In the genomic region with DNA sequence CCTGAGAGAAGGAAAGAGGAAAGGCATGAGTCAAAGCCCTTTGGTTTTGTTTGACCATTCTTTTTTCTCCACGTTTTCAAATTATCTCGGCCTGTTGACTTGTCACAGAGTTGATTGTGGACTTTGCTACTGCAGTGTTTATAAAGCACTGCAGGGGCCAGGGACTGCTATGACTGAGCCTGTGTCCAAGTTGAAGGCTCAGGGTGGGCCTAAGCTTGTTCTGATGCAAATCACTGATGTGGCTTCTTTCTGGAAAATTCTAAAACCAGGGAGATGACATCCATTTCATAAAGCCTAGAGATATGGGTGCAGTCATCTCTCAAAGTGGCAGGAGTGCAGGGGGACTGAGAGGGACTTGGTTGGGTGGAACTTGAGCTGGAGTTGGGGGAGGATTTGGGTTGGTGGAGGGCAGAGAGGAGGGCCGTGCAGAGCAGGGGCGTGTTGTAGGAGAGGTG, we compare ENCODE assay signal across 24 cellular contexts. TPM values are rescaled to one million over a fixed set of nuclear protein-coding genes. Genes with fewer than 3 reads are reported as not detected.
A peak's percentile ranks its signal among the peaks of the same experiment; 100 is the strongest.
DNase-seq lines count a peak whose midpoint lies in the region; ATAC-seq and TF ChIP-seq lines count a peak whose summit lies in the region.
"Had no signal": no experiment of that assay in that cellular context is flagged by ENCODE, and none has a peak within 500 bp of the region (broad histone marks: within the 10 kb centered on the region; RNA-seq: fewer than 3 reads in every experiment).

No MANE protein-coding gene starts in this region.

- no peaks in the 10 kb centered on the region for H3K27me3 Mint-ChIP-seq in T-helper 17 cell

- no peaks in the 10 kb centered on the region for H3K9me3 ChIP-seq in T-helper 17 cell (ENCODE audit: control insufficient read depth, low read length, poor library complexity, severe bottlenecking)
- H3K9me3 ChIP-seq in right lobe of liver = no peaks in the 10 kb centered on the region
- H3K9me3 ChIP-seq in tibial artery = no peaks in the 10 kb centered on the region

- H3K27ac ChIP-seq in right lobe of liver = peak overlapping the region in 2 of 3 donors; percentile 74 to 85
- no peak overlapping the region for H3K27ac ChIP-seq in tibial artery
- H3K27ac ChIP-seq: C4-2B, cardiac muscle cell, GM23248 had no signal

- TF ChIP-seq CTCF in right lobe of liver (IDR thresholded peaks at IDR 0.05) (no peak), tibial artery (IDR thresholded peaks at IDR 0.05) (no peak), GM13977 (IDR thresholded peaks at IDR 0.05; ENCODE audit: extremely low read depth, insufficient read depth, missing control alignments) (no peak)

- peak overlapping the region; percentile 7 to 31 for H3K27ac Mint-ChIP-seq in activated naive CD4-positive, alpha-beta T cell treated with anti-CD3 and anti-CD28 coated beads, Interleukin-2, amount 50 U/mL, for 72 hours
- H3K27ac Mint-ChIP-seq in T-helper 17 cell = peak overlapping the region; percentile 71
- H3K27ac Mint-ChIP-seq: activated T-helper 2 cell treated with anti-CD3 and anti-CD28 coated beads, Interferon-gamma antibody, Interleukin-2, Interleukin-4, amounts not matched to agents 10 μg/mL and 5 μg/mL and 100 μg/mL, durations not matched to agents 14 hours and 24 hours and 36 hours; naive B cell had no signal

- peaks cover 32% of the 10 kb centered on the region for H3K4me1 Mint-ChIP-seq in T-helper 17 cell

- peak; percentile 57 for TF ChIP-seq POLR2A in right lobe of liver (IDR thresholded peaks at IDR 0.05)

- 16% methylated on average over 2 of the region's 4 CpGs for WGBS in right lobe of liver (ENCODE audit: insufficient coverage, low coverage, low lambda C conversion rate, missing lambda C conversion rate)

- no peak overlapping the region for H3K4me3 ChIP-seq in right lobe of liver
- H3K4me3 ChIP-seq in tibial artery = no peak overlapping the region
- H3K4me3 ChIP-seq: cardiac muscle cell, GM23248 had no signal

- no peak for ATAC-seq in activated naive CD4-positive, alpha-beta T cell treated with anti-CD3 and anti-CD28 coated beads, Interleukin-2, amount 50 U/mL, for 72 hours
- ATAC-seq in T-helper 17 cell = no peak
- peak; percentile 87 to 91 (median 90) for ATAC-seq in right lobe of liver
- ATAC-seq: esophagus mucosa, PC-3 had no signal

- DNase-seq in activated naive CD4-positive, alpha-beta T cell treated with anti-CD3 and anti-CD28 coated beads, Interleukin-2, amount 50 U/mL, for 72 hours (ENCODE audit: low spot score in 2 of 2) = no peak
- DNase-seq in activated naive CD4-positive, alpha-beta T cell treated with anti-CD3 and anti-CD28 coated beads, Interleukin-2, amount 50 U/mL, for 16 hours = no peak
- DNase-seq in T-helper 17 cell (no peak), right lobe of liver (no peak), medulla oblongata (ENCODE audit: extremely low spot score) (no peak), tibial artery (no peak), NCI-H524 (lab: John Stamatoyannopoulos, UW) (no peak), GM13977 (ENCODE audit: low spot score) (no peak)
- DNase-seq: activated CD4-positive, alpha-beta T cell treated with anti-CD3 and anti-CD28 coated beads for 1 hour; GM23248; naive B cell; NCI-H1694 treated with DMSO at 0.1 percent for 48 hours; NCI-H774; PC-3; stimulated activated CD4-positive, alpha-beta T cell treated with anti-CD3 and anti-CD28 coated beads, Interleukin-4, amount 100 ng/mL, for 1 hour; substantia nigra; T1000 had no signal

- no peaks in the 10 kb centered on the region for H3K27me3 ChIP-seq in right lobe of liver
- H3K27me3 ChIP-seq in tibial artery = peaks cover 0 to 5% of the 10 kb centered on the region in 2 donors
- H3K27me3 ChIP-seq: cardiac muscle cell had no signal

- no peaks in the 10 kb centered on the region for H3K36me3 ChIP-seq in right lobe of liver
- H3K36me3 ChIP-seq in tibial artery = no peaks in the 10 kb centered on the region
- H3K36me3 ChIP-seq: cardiac muscle cell had no signal

- in situ Hi-C loops in GM13977 (cut with MboI; ENCODE audit: low pct_unique_long_range_greater_than_20kb, low sequenced_read_pairs, unreplicated experiment) = no loop called here

- H3K36me3 Mint-ChIP-seq in activated naive CD4-positive, alpha-beta T cell treated with anti-CD3 and anti-CD28 coated beads, Interleukin-2, amount 50 U/mL, for 72 hours = no peaks in the 10 kb centered on the region
- no peaks in the 10 kb centered on the region for H3K36me3 Mint-ChIP-seq in T-helper 17 cell (ENCODE audit: low read depth)
- H3K36me3 Mint-ChIP-seq: naive B cell had no signal

- intact Hi-C loops in right lobe of liver (cut with DNase I) (no loop called here), tibial artery (cut with DNase I; ENCODE audit: low total_unique reads) (no loop called here)

- H3K4me1 ChIP-seq in right lobe of liver (peaks cover 0 to 23% (median 7%) of the 10 kb centered on the region in 4 donors), tibial artery (peaks cover 0 to 9% (median 0%) of the 10 kb centered on the region in 4 donors)

- H3K9me3 Mint-ChIP-seq in activated naive CD4-positive, alpha-beta T cell treated with anti-CD3 and anti-CD28 coated beads, Interleukin-2, amount 50 U/mL, for 72 hours = no peaks in the 10 kb centered on the region
- H3K9me3 Mint-ChIP-seq: activated T-helper 2 cell treated with anti-CD3 and anti-CD28 coated beads, Interferon-gamma antibody, Interleukin-2, Interleukin-4, amounts not matched to agents 10 μg/mL and 5 μg/mL and 100 μg/mL, durations not matched to agents 14 hours and 24 hours and 36 hours; naive B cell had no signal

- H3K4me3 Mint-ChIP-seq in T-helper 17 cell = no peak overlapping the region
- H3K4me3 Mint-ChIP-seq: naive B cell had no signal

RNA-seq across cellular contexts. Expression of a gene that starts 1.2 kb away (rescaled TPM):
- not detected for total RNA-seq in activated naive CD4-positive, alpha-beta T cell treated with anti-CD3 and anti-CD28 coated beads, Interleukin-2, amount 50 U/mL, for 72 hours
- total RNA-seq in T-helper 17 cell (not detected), right lobe of liver (under 1 TPM in 1 of 6 experiments, not detected in 5; 0.29 TPM)
- total RNA-seq: activated T-helper 2 cell treated with anti-CD3 and anti-CD28 coated beads, Interferon-gamma antibody, Interleukin-2, Interleukin-4, amounts not matched to agents 10 μg/mL and 5 μg/mL and 100 μg/mL, durations not matched to agents 14 hours and 24 hours and 36 hours; cardiac muscle cell; GM23248; MCF 10A; skeletal muscle tissue had no signal

RNA-seq across cellular contexts. Expression of a gene that starts 16.8 kb away (rescaled TPM):
- 10 to 100 TPM; 13.6 to 27.0 TPM for total RNA-seq in activated naive CD4-positive, alpha-beta T cell treated with anti-CD3 and anti-CD28 coated beads, Interleukin-2, amount 50 U/mL, for 72 hours
- total RNA-seq in T-helper 17 cell = 10 to 100 TPM; 14.5 to 16.9 TPM
- 1 to 10 TPM in 5 of 6 experiments, under 1 TPM in 1; 0.87 to 2.5 (median 1.8) TPM for total RNA-seq in right lobe of liver
- total RNA-seq: SK-MEL-5 had no signal

RNA-seq across cellular contexts. Expression of a gene that starts 53.9 kb away (rescaled TPM):
- total RNA-seq in activated naive CD4-positive, alpha-beta T cell treated with anti-CD3 and anti-CD28 coated beads, Interleukin-2, amount 50 U/mL, for 72 hours = not detected
- not detected for total RNA-seq in T-helper 17 cell
- total RNA-seq in right lobe of liver = not detected
- total RNA-seq: activated T-helper 2 cell treated with anti-CD3 and anti-CD28 coated beads, Interferon-gamma antibody, Interleukin-2, Interleukin-4, amounts not matched to agents 10 μg/mL and 5 μg/mL and 100 μg/mL, durations not matched to agents 14 hours and 24 hours and 36 hours; GM23248; skeletal muscle tissue had no signal

Comparison
In these comparisons a context has a peak if more than half of its experiments do, and no peak if none do; other contexts are left out.
1. ATAC-seq: peak in right lobe of liver (4 of 4); none in activated naive CD4-positive, alpha-beta T cell treated with anti-CD3 and anti-CD28 coated beads, Interleukin-2, amount 50 U/mL, for 72 hours (0 of 2) and T-helper 17 cell (single experiment).
2. H3K27ac ChIP-seq: peak in right lobe of liver (2 of 3); none in tibial artery (0 of 2).
3. RNA of a gene that starts 16.8 kb away (total RNA-seq): 13.6 to 27.0 TPM in activated naive CD4-positive, alpha-beta T cell treated with anti-CD3 and anti-CD28 coated beads, Interleukin-2, amount 50 U/mL, for 72 hours and 14.5 to 16.9 TPM in T-helper 17 cell; 0.87 to 2.5 TPM in right lobe of liver; every median in the first group is over 4 times any median in the second.